1 cellular context compared by ENCODE assay signal in the genomic region with DNA sequence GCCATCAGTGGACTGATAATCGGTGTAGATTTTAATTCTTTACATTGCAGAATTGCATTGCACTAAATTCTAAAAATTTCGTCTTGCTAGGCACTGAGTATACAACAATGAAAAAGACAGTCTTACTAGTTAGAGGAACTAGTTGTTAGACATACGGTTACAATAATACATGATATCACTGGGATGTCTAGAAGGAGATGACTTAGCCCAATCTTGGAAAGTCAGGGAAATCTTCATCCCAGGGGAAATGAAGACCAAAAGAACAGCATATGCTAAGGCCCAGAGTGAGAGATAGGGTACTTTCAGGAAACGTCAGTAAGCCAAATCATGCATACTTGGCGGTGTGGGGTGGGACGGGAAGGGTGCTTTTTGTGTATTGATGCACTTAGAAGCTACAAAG.
TF ChIP-seq lines count a peak whose summit lies in the region.

No MANE protein-coding gene starts in this region.

TF ChIP-seq in endothelial cell of umbilical vein, 7 proteins besides CTCF, POLR2A, EP300 and RAD21 (continued from another document):
- no peak for TF ChIP-seq MYC (IDR thresholded peaks at IDR 0.05; ENCODE audit: low read depth, low read length)
- no peak for TF ChIP-seq POLR2AphosphoS5 (IDR thresholded peaks at IDR 0.05; ENCODE audit: insufficient read depth, low read depth, low read length)
- no peak for TF ChIP-seq FOS (IDR thresholded peaks at IDR 0.05; ENCODE audit: borderline replicate concordance, insufficient read depth, low read length)
- TF ChIP-seq EZH2 (IDR thresholded peaks at IDR 0.05; ENCODE audit: borderline replicate concordance, low read depth, low read length, severe bottlenecking), result no peak
- no peak for TF ChIP-seq JUN (IDR thresholded peaks at IDR 0.05; ENCODE audit: borderline replicate concordance, insufficient read depth, insufficient read length, low read depth)
- no peak for TF ChIP-seq MAX (IDR thresholded peaks at IDR 0.05; ENCODE audit: insufficient read depth, insufficient read length)
TF ChIP-seq in endothelial cell of umbilical vein: peak in this region for 0.
